ENCODE assay signal across 8 cellular contexts in the genomic region with DNA sequence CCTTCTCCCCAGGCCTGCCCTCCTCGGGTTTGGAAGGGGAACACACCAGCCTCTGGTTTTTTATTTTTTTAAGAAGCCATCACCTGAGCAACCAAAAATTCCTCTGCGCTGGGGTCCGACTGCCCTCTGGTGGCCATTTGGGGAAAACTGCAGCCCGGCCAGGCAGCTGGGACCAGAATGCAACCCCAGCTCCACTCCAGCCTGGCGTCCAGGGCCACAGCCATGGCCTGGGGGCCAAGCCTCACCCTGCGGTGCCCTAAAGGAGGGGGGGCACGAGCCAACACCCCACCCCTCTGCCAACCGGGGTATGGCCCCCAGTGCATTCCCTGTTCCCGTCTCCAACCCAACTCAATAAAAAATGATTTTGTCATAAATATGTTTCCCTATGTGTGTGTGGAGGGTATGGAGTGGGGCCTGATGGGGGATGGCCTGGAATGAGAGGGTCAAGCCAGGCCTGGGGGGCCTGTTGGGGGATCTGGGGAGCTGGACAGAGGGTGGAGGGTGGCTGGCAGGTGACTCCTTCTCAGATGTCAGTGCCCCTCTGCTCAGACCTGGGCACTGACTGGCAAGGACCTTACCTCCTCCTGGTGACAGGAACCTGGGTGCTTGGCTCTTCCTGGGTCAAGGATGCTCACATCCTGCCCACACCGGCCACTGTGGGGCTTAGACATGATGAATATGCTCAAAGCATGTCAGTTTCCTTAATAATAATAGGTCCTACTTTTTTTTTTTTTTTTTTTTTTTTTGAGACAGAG. TPM values are rescaled to one million over a fixed set of nuclear protein-coding genes. Genes with fewer than 3 reads are reported as not detected.
DNase-seq lines count a peak whose midpoint lies in the region; ATAC-seq and FAIRE-seq lines count a peak whose summit lies in the region.

No MANE protein-coding gene starts in this region.

- FAIRE-seq in urothelium cell line (lab: Jason Lieb, UNC), result no peak

- H3K27me3 ChIP-seq in SJSA1 (replicated peaks), result no peaks in the 10 kb centered on the region

- H3K27ac ChIP-seq in SJSA1, result no peak overlapping the region

- peaks cover 13% of the 10 kb centered on the region for H3K36me3 ChIP-seq in SJSA1

- DNase-seq in GDM1 (lab: John Stamatoyannopoulos, UW), result peak; percentile 52
- DNase-seq in LHCN-M2 (ENCODE audit: low read depth), result peak; percentile 75
- peak; percentile 57 to 65 for DNase-seq in SJSA1 (ENCODE audit: low read depth in 1 of 2, low spot score in 2 of 2)
- peak; percentile 75 for DNase-seq in activated gamma-delta T cell treated with Interleukin-2 at 50 U/mL for 16 hours
- peak; percentile 74 for DNase-seq in glomerular visceral epithelial cell (ENCODE audit: extremely low spot score)
- DNase-seq in posterior cingulate gyrus, result peak; percentile 59 to 96 (median 76)
- peak; percentile 87 for DNase-seq in urothelium cell line (ENCODE audit: low spot score)

- H3K4me1 ChIP-seq in SJSA1 (replicated peaks), result peaks cover 20% of the 10 kb centered on the region

- intact Hi-C loops in posterior cingulate gyrus (cut with DNase I), result loop anchor here (1.0 to 10.0 kb wide), 2 partner anchors 94 to 269 kb away; no protein-coding TSS in a partner anchor

- H3K9me3 ChIP-seq in SJSA1 (replicated peaks), result no peaks in the 10 kb centered on the region

- no peak for ATAC-seq in GM21528 (IDR thresholded peaks at IDR 0.05; ENCODE audit: low FRiP score, unreplicated experiment)

- no peak overlapping the region for H3K4me3 ChIP-seq in SJSA1

RNA-seq across cellular contexts. Expression of gene GPR3, which starts 3.2 kb away (rescaled TPM):
- total RNA-seq in LHCN-M2 (2014; rRNA removed), result 8.1 and 8.7 TPM in 2 replicates
- polyA plus RNA-seq in LHCN-M2 (2012), result 2.3 TPM
- total RNA-seq in SJSA1 (2014; rRNA removed; shearing (Covaris generic)), result 0.38 and 1.4 TPM in 2 replicates

RNA-seq across cellular contexts. Expression of gene CD164L2, which starts 12.5 kb away (rescaled TPM):
- total RNA-seq in LHCN-M2 (2014; rRNA removed), result not detected in 2 replicates
- polyA plus RNA-seq in LHCN-M2 (2012), result not detected
- not detected in 2 replicates for total RNA-seq in SJSA1 (2014; rRNA removed; shearing (Covaris generic))

RNA-seq across cellular contexts. Expression of gene FCN3, which starts 21.0 kb away (rescaled TPM):
- total RNA-seq in LHCN-M2 (2014; rRNA removed), result not detected in 2 replicates
- polyA plus RNA-seq in LHCN-M2 (2012), result 0.18 TPM
- not detected in 2 replicates for total RNA-seq in SJSA1 (2014; rRNA removed; shearing (Covaris generic))

RNA-seq across cellular contexts. Expression of gene MAP3K6, which starts 28.9 kb away (rescaled TPM):
- 36.9 and 37.0 TPM in 2 replicates for total RNA-seq in LHCN-M2 (2014; rRNA removed)
- 43.6 TPM for polyA plus RNA-seq in LHCN-M2 (2012)
- total RNA-seq in SJSA1 (2014; rRNA removed; shearing (Covaris generic)), result 14.6 and 16.6 TPM in 2 replicates

RNA-seq across cellular contexts. Expression of gene SYTL1, which starts 53.8 kb away (rescaled TPM):
- total RNA-seq in LHCN-M2 (2014; rRNA removed), result 0.63 TPM in 1 of 2 replicates, not detected in the other
- 0.17 TPM for polyA plus RNA-seq in LHCN-M2 (2012)
- 0.22 and 1.1 TPM in 2 replicates for total RNA-seq in SJSA1 (2014; rRNA removed; shearing (Covaris generic))
